In the genomic region with DNA sequence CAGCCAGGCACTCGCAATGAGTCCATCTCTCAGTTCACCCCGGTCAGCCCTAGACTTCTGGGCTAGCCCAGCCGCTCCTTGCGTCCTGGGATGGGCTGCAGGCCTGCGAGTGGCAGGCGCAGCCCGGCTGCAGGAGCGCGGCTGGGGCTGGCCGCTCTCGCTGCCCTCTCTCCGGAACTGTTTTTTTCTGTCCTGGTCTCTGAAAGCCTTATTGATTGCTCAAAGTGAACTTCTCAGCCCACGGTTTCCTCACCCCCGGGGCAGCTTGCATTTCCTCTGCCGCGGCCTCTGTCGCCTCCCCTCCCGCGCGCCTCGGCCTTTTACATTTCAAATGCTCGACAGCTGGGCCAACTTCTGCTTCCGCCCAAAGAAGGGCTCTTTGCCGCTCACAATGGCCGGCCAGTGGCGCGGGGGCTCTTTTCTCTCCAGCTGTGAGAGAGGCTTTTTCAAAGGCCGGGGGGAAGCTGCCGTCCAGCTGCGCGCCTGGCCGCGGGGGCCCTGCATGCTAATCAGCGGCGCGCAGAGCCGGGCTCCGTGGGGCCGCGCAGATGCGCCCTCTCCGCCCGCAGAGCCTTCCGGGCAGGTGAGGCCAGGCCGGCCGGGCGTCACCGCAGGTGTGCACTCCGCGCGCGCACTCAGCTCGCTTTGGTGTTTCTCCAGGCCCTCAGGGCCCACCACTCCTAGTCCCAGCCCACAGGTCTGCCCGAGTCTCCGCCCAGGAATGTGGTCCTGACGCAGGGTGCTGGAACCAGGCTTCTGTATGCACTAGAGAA, we compare ENCODE assay signal across 8 cellular contexts.
DNase-seq lines count a peak whose midpoint lies in the region; ATAC-seq and TF ChIP-seq lines count a peak whose summit lies in the region.

No MANE protein-coding gene starts in this region.

- intact Hi-C loops in heart left ventricle (cut with DNase I), result loop anchor here in 1 of 10 donors (10.0 kb wide), 1 partner anchor 874 kb away; no protein-coding TSS in a partner anchor

- H3K27me3 ChIP-seq in heart left ventricle, result peaks cover 0 to 22% (median 9%) of the 10 kb centered on the region in 9 donors

- H3K4me3 Mint-ChIP-seq in progenitor cell of endocrine pancreas (ENCODE audit: low read depth), result peak overlapping the region; percentile 73

- H3K4me3 ChIP-seq in GM12864 (ENCODE audit: low read depth, low read length) (peak overlapping the region; percentile 27), heart left ventricle (peak overlapping the region in 11 of 12 donors; percentile 2 to 64 (median 46))

- peaks cover 3% of the 10 kb centered on the region for H3K9me3 Mint-ChIP-seq in progenitor cell of endocrine pancreas (ENCODE audit: low read depth)

- 5 to 14% (median 8%) methylated on average over 25 to 56 of the region's 56 CpGs for WGBS in heart left ventricle, 4 donors

- H3K9me3 ChIP-seq in heart left ventricle, result peaks cover 0 to 17% (median 7%) of the 10 kb centered on the region in 12 donors

- no peak for DNase-seq in GM12864 (ENCODE audit: low read depth)
- peak; percentile 45 for DNase-seq in activated T-cell treated with anti-CD3 and anti-CD28 coated beads, Interleukin-2, amount 50 U/mL, for 1 hour
- peak; percentile 45 to 85 (median 57) for DNase-seq in heart left ventricle
- peak; percentile 54 for DNase-seq in progenitor cell of endocrine pancreas (ENCODE audit: low spot score, unreplicated experiment)
- no peak for DNase-seq in NCI-H2171 (lab: John Stamatoyannopoulos, UW)

- peaks cover 15% of the 10 kb centered on the region for H3K27me3 Mint-ChIP-seq in progenitor cell of endocrine pancreas

- TF ChIP-seq CTCF in GM12864 (IDR thresholded peaks at IDR 0.05; ENCODE audit: low read depth, low read length, missing control alignments), result no peak
- TF ChIP-seq CTCF in heart left ventricle (IDR thresholded peaks at IDR 0.05), result peak in 1 of 12 donors; percentile 2
- TF ChIP-seq CTCF in progenitor cell of endocrine pancreas (IDR thresholded peaks at IDR 0.05; ENCODE audit: unreplicated experiment), result no peak

- H3K4me1 Mint-ChIP-seq in progenitor cell of endocrine pancreas (ENCODE audit: low read depth), result peaks cover 12% of the 10 kb centered on the region

- H3K36me3 Mint-ChIP-seq in progenitor cell of endocrine pancreas (ENCODE audit: insufficient read depth), result no peaks in the 10 kb centered on the region

- H3K36me3 ChIP-seq in heart left ventricle, result no peaks in the 10 kb centered on the region

- peaks cover 0 to 36% (median 5%) of the 10 kb centered on the region in 12 donors for H3K4me1 ChIP-seq in heart left ventricle

- ATAC-seq in HG03432 (IDR thresholded peaks at IDR 0.05; ENCODE audit: unreplicated experiment) (peak; percentile 76), heart left ventricle (peak in 3 of 4 donors; percentile 57 to 67 (median 65)), HG03196 (IDR thresholded peaks at IDR 0.05; ENCODE audit: unreplicated experiment) (no peak), HG02870 (IDR thresholded peaks at IDR 0.05; ENCODE audit: unreplicated experiment) (no peak)

- H3K27ac Mint-ChIP-seq in progenitor cell of endocrine pancreas, result peak overlapping the region; percentile 65

- no peak for TF ChIP-seq POLR2A in heart left ventricle (IDR thresholded peaks at IDR 0.05)

- peak overlapping the region in 2 of 12 donors; percentile 42 to 80 for H3K27ac ChIP-seq in heart left ventricle

Comparison
In these comparisons a context has a peak if more than half of its experiments do, and no peak if none do; other contexts are left out.
1. DNase-seq: peak in activated T-cell treated with anti-CD3 and anti-CD28 coated beads, Interleukin-2, amount 50 U/mL, for 1 hour (single experiment), heart left ventricle (5 of 5) and progenitor cell of endocrine pancreas (single experiment); none in GM12864 (single experiment) and NCI-H2171 (single experiment).
2. ATAC-seq: peak in HG03432 (single experiment) and heart left ventricle (3 of 4); none in HG03196 (single experiment) and HG02870 (single experiment).